ENCODE assay signal across 8 cellular contexts in genomic region chr12:120194534-120195395, GRCh38. TPM values are rescaled to one million over a fixed set of nuclear protein-coding genes. Genes with fewer than 3 reads are reported as not detected.
DNase-seq lines count a peak whose midpoint lies in the region; ATAC-seq, FAIRE-seq and TF ChIP-seq lines count a peak whose summit lies in the region.

GCN1 (minus strand) TSS chr12:120194715; CDS start chr12:120194697, 18 bp downstream.

- ATAC-seq in GM21367 (IDR thresholded peaks at IDR 0.05; ENCODE audit: unreplicated experiment) (peak; percentile 60), natural killer cell (peak; percentile 93 to 95 (median 93))

- H3K4me1 ChIP-seq in HUES64 (ENCODE audit: insufficient read depth, low read length): peaks cover 2% of the 10 kb centered on the region

- H3K36me3 Mint-ChIP-seq in natural killer cell: no peaks in the 10 kb centered on the region

- peaks cover 12 to 25% of the 10 kb centered on the region in 2 donors for H3K4me1 Mint-ChIP-seq in natural killer cell

- no peak for FAIRE-seq in RCC 7860 (lab: Jason Lieb, UNC)

- TF ChIP-seq CTCF in fibroblast of mammary gland (conservative IDR thresholded peaks at IDR 0.05; ENCODE audit: control insufficient read depth, insufficient read depth, low read depth, low read length) (no peak), natural killer cell (IDR thresholded peaks at IDR 0.05) (no peak)

- H3K9me3 Mint-ChIP-seq in natural killer cell: no peaks in the 10 kb centered on the region

- H3K27ac Mint-ChIP-seq in natural killer cell: peak within 1 kb of the TSS; percentile 80 to 87

- DNase-seq in D341Med (ENCODE audit: low spot score) (peak; percentile 94), RCC 7860 (ENCODE audit: low spot score) (peak; percentile 79), fibroblast of mammary gland (ENCODE audit: low read depth) (peak; percentile 89), natural killer cell (peak; percentile 89)
- DNase-seq in activated T-helper 1 cell treated with anti-CD3 and anti-CD28 coated beads, Interleukin-2, amount 50 U/mL, for 16 hours (ENCODE audit: low read depth in 1 of 2, low spot score in 1 of 2): peak; percentile 75 to 84
- DNase-seq in stimulated activated naive CD4-positive, alpha-beta T cell (lab: John Stamatoyannopoulos, UW): peak; percentile 68 to 91 (median 82)

- H3K27ac ChIP-seq in HUES64 (ENCODE audit: low read depth, low read length): peak within 1 kb of the TSS; percentile 85

- H3K4me3 ChIP-seq in HUES64 (ENCODE audit: low read length): peak within 1 kb of the TSS; percentile 90
- peak within 1 kb of the TSS; percentile 81 for H3K4me3 ChIP-seq in fibroblast of mammary gland (ENCODE audit: control insufficient read depth, low read depth, low read length)

- WGBS in HUES64: 3% methylated on average over 62 of the region's 62 CpGs

- no peaks in the 10 kb centered on the region for H3K27me3 ChIP-seq in HUES64 (ENCODE audit: insufficient read depth, low read length)

- peak within 1 kb of the TSS; percentile 93 for H3K4me3 Mint-ChIP-seq in natural killer cell

- H3K9me3 ChIP-seq in HUES64 (ENCODE audit: insufficient read depth, low read depth, low read length): no peaks in the 10 kb centered on the region

- H3K9ac ChIP-seq in HUES64 (ENCODE audit: low read depth, low read length): peak within 1 kb of the TSS; percentile 91

- peaks cover 66% of the 10 kb centered on the region for H3K36me3 ChIP-seq in HUES64 (ENCODE audit: insufficient read depth, low read length)

- H3K27me3 Mint-ChIP-seq in natural killer cell (ENCODE audit: low read depth in 2 of 2): no peaks in the 10 kb centered on the region

- intact Hi-C loops in natural killer cell (cut with micrococcal nuclease): no loop called here

RNA-seq across cellular contexts. Expression of gene GCN1, which starts in this region (rescaled TPM):
- polyA plus RNA-seq in HUES64 (2013, experiment 1 of 2): 47.5 TPM
- 48.9 TPM for polyA plus RNA-seq in HUES64 (2013, experiment 2 of 2)
- total RNA-seq in natural killer cell: 100 to 1,000 TPM; 119 to 141 (median 120) TPM

Comparison
In these comparisons a context has a peak if more than half of its experiments do, and no peak if none do; other contexts are left out.
1. Peak in every context shown above with its lines: DNase-seq, ATAC-seq, H3K4me3 ChIP-seq and H3K27ac ChIP-seq.